Comparison of ENCODE assay signal across 1 cellular context in genomic region chr17:75940727-75941441, GRCh38.
A peak's percentile ranks its signal among the peaks of the same experiment; 100 is the strongest.
TF ChIP-seq lines count a peak whose summit lies in the region.

Gene FBF1, minus strand, starts transcription at chr17:75941042. Its CDS starts 2,893 bp downstream, at chr17:75938149.

TF ChIP-seq in HepG2, 621 proteins besides CTCF, POLR2A, EP300 and RAD21 (continued from another document and continues in another):
- TF ChIP-seq, protein P1, sequence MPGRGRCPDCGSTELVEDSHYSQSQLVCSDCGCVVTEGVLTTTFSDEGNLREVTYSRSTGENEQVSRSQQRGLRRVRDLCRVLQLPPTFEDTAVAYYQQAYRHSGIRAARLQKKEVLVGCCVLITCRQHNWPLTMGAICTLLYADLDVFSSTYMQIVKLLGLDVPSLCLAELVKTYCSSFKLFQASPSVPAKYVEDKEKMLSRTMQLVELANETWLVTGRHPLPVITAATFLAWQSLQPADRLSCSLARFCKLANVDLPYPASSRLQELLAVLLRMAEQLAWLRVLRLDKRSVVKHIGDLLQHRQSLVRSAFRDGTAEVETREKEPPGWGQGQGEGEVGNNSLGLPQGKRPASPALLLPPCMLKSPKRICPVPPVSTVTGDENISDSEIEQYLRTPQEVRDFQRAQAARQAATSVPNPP (CRISPR knock-in tag; IDR thresholded peaks at IDR 0.05): peak; percentile 91; the same call in 1 of the 2 replicates
- TF ChIP-seq CBX1 (IDR thresholded peaks at IDR 0.05; ENCODE audit: low read depth): no peak
- peak; percentile 89 for TF ChIP-seq DR1 (CRISPR knock-in tag; IDR thresholded peaks at IDR 0.05)
- TF ChIP-seq KLF16 (CRISPR knock-in tag; IDR thresholded peaks at IDR 0.05): peak; percentile 38 to 98; a peak in 2 of 4 replicates
- peak; percentile 78 for TF ChIP-seq BCL6 (CRISPR knock-in tag; IDR thresholded peaks at IDR 0.05)
- 0 out of 2 replicates have a peak, but pooled peaks have one; percentile 88 for TF ChIP-seq PAX8 (CRISPR knock-in tag; IDR thresholded peaks at IDR 0.05; ENCODE audit: borderline replicate concordance)
- no peak for TF ChIP-seq HMG20B (CRISPR knock-in tag; conservative IDR thresholded peaks at IDR 0.05)
- peak; percentile 97; the same call in 1 of the 2 replicates for TF ChIP-seq ZNF383 (CRISPR knock-in tag; IDR thresholded peaks at IDR 0.05; ENCODE audit: borderline replicate concordance)
- TF ChIP-seq ZSCAN12 (CRISPR knock-in tag; IDR thresholded peaks at IDR 0.05): no peak; the same call in 1 of the 2 replicates
- no peak; the same call in 1 of the 2 replicates for TF ChIP-seq ZNF567 (CRISPR knock-in tag; IDR thresholded peaks at IDR 0.05; ENCODE audit: borderline replicate concordance)
- TF ChIP-seq NFRKB (IDR thresholded peaks at IDR 0.05): no peak
- TF ChIP-seq EEA1 (CRISPR knock-in tag; IDR thresholded peaks at IDR 0.05; ENCODE audit: borderline replicate concordance): peak; percentile 79
- no peak for TF ChIP-seq TERF1 (CRISPR knock-in tag; IDR thresholded peaks at IDR 0.05)
- TF ChIP-seq ZNF777 (CRISPR knock-in tag; IDR thresholded peaks at IDR 0.05): peak; percentile 83
- TF ChIP-seq KMT2B (CRISPR knock-in tag; IDR thresholded peaks at IDR 0.05): peak; percentile 91
- TF ChIP-seq MXD1 (CRISPR knock-in tag; IDR thresholded peaks at IDR 0.05): peak; percentile 95
- peak; percentile 86 for TF ChIP-seq ZSCAN31 (CRISPR knock-in tag; IDR thresholded peaks at IDR 0.05; ENCODE audit: low read depth)
- peak; percentile 56; the same call in 1 of the 2 replicates for TF ChIP-seq DMAP1 (CRISPR knock-in tag; IDR thresholded peaks at IDR 0.05)
- TF ChIP-seq ZNF570 (CRISPR knock-in tag; IDR thresholded peaks at IDR 0.05; ENCODE audit: borderline replicate concordance): 0 out of 2 replicates have a peak, but pooled peaks have one; percentile 37
- TF ChIP-seq MZF1 (CRISPR knock-in tag; IDR thresholded peaks at IDR 0.05; ENCODE audit: borderline replicate concordance): no peak
- TF ChIP-seq POLR2AphosphoS5 (IDR thresholded peaks at IDR 0.05; ENCODE audit: low read depth, low read length): peak; percentile 75
- TF ChIP-seq, protein P2, sequence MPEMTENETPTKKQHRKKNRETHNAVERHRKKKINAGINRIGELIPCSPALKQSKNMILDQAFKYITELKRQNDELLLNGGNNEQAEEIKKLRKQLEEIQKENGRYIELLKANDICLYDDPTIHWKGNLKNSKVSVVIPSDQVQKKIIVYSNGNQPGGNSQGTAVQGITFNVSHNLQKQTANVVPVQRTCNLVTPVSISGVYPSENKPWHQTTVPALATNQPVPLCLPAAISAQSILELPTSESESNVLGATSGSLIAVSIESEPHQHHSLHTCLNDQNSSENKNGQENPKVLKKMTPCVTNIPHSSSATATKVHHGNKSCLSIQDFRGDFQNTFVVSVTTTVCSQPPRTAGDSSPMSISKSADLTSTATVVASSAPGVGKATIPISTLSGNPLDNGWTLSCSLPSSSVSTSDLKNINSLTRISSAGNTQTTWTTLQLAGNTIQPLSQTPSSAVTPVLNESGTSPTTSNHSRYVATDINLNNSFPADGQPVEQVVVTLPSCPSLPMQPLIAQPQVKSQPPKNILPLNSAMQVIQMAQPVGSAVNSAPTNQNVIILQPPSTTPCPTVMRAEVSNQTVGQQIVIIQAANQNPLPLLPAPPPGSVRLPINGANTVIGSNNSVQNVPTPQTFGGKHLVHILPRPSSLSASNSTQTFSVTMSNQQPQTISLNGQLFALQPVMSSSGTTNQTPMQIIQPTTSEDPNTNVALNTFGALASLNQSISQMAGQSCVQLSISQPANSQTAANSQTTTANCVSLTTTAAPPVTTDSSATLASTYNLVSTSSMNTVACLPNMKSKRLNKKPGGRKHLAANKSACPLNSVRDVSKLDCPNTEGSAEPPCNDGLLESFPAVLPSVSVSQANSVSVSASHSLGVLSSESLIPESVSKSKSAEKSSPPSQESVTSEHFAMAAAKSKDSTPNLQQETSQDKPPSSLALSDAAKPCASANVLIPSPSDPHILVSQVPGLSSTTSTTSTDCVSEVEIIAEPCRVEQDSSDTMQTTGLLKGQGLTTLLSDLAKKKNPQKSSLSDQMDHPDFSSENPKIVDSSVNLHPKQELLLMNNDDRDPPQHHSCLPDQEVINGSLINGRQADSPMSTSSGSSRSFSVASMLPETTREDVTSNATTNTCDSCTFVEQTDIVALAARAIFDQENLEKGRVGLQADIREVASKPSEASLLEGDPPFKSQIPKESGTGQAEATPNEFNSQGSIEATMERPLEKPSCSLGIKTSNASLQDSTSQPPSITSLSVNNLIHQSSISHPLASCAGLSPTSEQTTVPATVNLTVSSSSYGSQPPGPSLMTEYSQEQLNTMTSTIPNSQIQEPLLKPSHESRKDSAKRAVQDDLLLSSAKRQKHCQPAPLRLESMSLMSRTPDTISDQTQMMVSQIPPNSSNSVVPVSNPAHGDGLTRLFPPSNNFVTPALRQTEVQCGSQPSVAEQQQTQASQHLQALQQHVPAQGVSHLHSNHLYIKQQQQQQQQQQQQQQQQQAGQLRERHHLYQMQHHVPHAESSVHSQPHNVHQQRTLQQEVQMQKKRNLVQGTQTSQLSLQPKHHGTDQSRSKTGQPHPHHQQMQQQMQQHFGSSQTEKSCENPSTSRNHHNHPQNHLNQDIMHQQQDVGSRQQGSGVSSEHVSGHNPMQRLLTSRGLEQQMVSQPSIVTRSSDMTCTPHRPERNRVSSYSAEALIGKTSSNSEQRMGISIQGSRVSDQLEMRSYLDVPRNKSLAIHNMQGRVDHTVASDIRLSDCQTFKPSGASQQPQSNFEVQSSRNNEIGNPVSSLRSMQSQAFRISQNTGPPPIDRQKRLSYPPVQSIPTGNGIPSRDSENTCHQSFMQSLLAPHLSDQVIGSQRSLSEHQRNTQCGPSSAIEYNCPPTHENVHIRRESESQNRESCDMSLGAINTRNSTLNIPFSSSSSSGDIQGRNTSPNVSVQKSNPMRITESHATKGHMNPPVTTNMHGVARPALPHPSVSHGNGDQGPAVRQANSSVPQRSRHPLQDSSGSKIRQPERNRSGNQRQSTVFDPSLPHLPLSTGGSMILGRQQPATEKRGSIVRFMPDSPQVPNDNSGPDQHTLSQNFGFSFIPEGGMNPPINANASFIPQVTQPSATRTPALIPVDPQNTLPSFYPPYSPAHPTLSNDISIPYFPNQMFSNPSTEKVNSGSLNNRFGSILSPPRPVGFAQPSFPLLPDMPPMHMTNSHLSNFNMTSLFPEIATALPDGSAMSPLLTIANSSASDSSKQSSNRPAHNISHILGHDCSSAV (CRISPR knock-in tag; IDR thresholded peaks at IDR 0.05; ENCODE audit: borderline replicate concordance): peak; percentile 74; the same call in 1 of the 2 replicates
- TF ChIP-seq, protein P3, sequence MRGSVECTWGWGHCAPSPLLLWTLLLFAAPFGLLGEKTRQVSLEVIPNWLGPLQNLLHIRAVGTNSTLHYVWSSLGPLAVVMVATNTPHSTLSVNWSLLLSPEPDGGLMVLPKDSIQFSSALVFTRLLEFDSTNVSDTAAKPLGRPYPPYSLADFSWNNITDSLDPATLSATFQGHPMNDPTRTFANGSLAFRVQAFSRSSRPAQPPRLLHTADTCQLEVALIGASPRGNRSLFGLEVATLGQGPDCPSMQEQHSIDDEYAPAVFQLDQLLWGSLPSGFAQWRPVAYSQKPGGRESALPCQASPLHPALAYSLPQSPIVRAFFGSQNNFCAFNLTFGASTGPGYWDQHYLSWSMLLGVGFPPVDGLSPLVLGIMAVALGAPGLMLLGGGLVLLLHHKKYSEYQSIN (CRISPR knock-in tag; IDR thresholded peaks at IDR 0.05; ENCODE audit: borderline replicate concordance): no peak
- no peak for TF ChIP-seq THYN1 (CRISPR knock-in tag; IDR thresholded peaks at IDR 0.05; ENCODE audit: borderline replicate concordance, low read depth)
- peak; percentile 91 for TF ChIP-seq ZFX (CRISPR knock-in tag; IDR thresholded peaks at IDR 0.05; ENCODE audit: low read depth)
- TF ChIP-seq ZBTB7A (CRISPR knock-in tag; IDR thresholded peaks at IDR 0.05): peak; percentile 45; the same call in 1 of the 2 replicates
- TF ChIP-seq ZNF703 (CRISPR knock-in tag; IDR thresholded peaks at IDR 0.05; ENCODE audit: borderline replicate concordance): no peak; the same call in 1 of the 2 replicates
- no peak for TF ChIP-seq SCMH1 (CRISPR knock-in tag; IDR thresholded peaks at IDR 0.05; ENCODE audit: borderline replicate concordance)
- no peak for TF ChIP-seq ZBTB1 (CRISPR knock-in tag; IDR thresholded peaks at IDR 0.05; ENCODE audit: borderline replicate concordance)
- no peak for TF ChIP-seq HMG20A (CRISPR knock-in tag; IDR thresholded peaks at IDR 0.05; ENCODE audit: borderline replicate concordance)
- TF ChIP-seq EHMT2 (IDR thresholded peaks at IDR 0.05; ENCODE audit: borderline replicate concordance, low read depth, low read length): no peak
- TF ChIP-seq ZNF83 (CRISPR knock-in tag; IDR thresholded peaks at IDR 0.05; ENCODE audit: borderline replicate concordance): no peak
- peak; percentile 74 for TF ChIP-seq FOXA3 (CRISPR knock-in tag; IDR thresholded peaks at IDR 0.05)
- no peak for TF ChIP-seq ATF7 (IDR thresholded peaks at IDR 0.05)
- TF ChIP-seq ATF7 (CRISPR knock-in tag; IDR thresholded peaks at IDR 0.05): no peak; the same call in 1 of the 2 replicates
- TF ChIP-seq ZSCAN30 (CRISPR knock-in tag; IDR thresholded peaks at IDR 0.05): no peak
- peak; percentile 95 for TF ChIP-seq ZSCAN9 (CRISPR knock-in tag; IDR thresholded peaks at IDR 0.05; ENCODE audit: borderline replicate concordance)
- peak; percentile 67; the same call in 1 of the 2 replicates for TF ChIP-seq ZKSCAN8 (CRISPR knock-in tag; IDR thresholded peaks at IDR 0.05; ENCODE audit: borderline replicate concordance)
- TF ChIP-seq KAT8 (CRISPR knock-in tag; IDR thresholded peaks at IDR 0.05): peak; percentile 90
- TF ChIP-seq JARID2 (CRISPR knock-in tag; IDR thresholded peaks at IDR 0.05; ENCODE audit: insufficient replicate concordance): peak; percentile 63
- TF ChIP-seq RELA (CRISPR knock-in tag; IDR thresholded peaks at IDR 0.05): peak; percentile 91; the same call in 1 of the 2 replicates
- peak; percentile 85; the same call in 1 of the 2 replicates for TF ChIP-seq SALL2 (CRISPR knock-in tag; IDR thresholded peaks at IDR 0.05)
- TF ChIP-seq, protein P4, sequence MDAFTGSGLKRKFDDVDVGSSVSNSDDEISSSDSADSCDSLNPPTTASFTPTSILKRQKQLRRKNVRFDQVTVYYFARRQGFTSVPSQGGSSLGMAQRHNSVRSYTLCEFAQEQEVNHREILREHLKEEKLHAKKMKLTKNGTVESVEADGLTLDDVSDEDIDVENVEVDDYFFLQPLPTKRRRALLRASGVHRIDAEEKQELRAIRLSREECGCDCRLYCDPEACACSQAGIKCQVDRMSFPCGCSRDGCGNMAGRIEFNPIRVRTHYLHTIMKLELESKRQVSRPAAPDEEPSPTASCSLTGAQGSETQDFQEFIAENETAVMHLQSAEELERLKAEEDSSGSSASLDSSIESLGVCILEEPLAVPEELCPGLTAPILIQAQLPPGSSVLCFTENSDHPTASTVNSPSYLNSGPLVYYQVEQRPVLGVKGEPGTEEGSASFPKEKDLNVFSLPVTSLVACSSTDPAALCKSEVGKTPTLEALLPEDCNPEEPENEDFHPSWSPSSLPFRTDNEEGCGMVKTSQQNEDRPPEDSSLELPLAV (CRISPR knock-in tag; conservative IDR thresholded peaks at IDR 0.05; ENCODE audit: low read depth): no peak
- TF ChIP-seq ZNF558 (CRISPR knock-in tag; IDR thresholded peaks at IDR 0.05; ENCODE audit: borderline replicate concordance): no peak; the same call in 1 of the 2 replicates
- TF ChIP-seq MAFK (conservative IDR thresholded peaks at IDR 0.05 in 1 of 2, IDR thresholded peaks at IDR 0.05 in 1 of 2; ENCODE audit: low read length in 2 of 2): no peak
- no peak for TF ChIP-seq PLRG1 (conservative IDR thresholded peaks at IDR 0.05)
- TF ChIP-seq FOXP4 (CRISPR knock-in tag; IDR thresholded peaks at IDR 0.05): peak; percentile 73
- peak; percentile 95 for TF ChIP-seq TGIF2 (CRISPR knock-in tag; IDR thresholded peaks at IDR 0.05)
